8 cellular contexts compared by ENCODE assay signal in the genomic region with DNA sequence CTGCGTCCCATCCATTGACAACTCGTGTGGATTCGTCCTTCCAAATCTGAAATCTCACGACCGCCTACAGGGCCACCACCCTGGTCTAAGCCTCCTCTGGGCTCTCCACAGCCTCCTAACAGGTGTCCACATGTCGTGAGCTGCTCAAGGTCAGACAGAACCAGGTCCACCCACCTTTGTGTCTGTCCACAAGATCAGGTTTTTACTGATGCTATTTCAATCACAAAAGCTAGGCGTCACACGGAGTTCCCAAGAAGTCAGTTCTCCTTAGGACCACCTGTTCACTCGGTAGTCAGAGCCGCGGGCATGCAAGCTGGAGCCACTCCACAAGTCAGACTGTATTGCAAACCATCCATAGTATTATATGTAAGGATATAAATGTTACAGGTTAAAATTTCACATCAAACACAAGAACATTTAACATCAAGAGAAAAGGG. TPM values are rescaled to one million over a fixed set of nuclear protein-coding genes. Genes with fewer than 3 reads are reported as not detected.
DNase-seq lines count a peak whose midpoint lies in the region; ATAC-seq and TF ChIP-seq lines count a peak whose summit lies in the region.

No MANE protein-coding gene starts in this region.

- H3K27ac Mint-ChIP-seq in T-helper 2 cell treated with Interferon-gamma antibody and Interleukin-4, amounts not matched to agents 5 μg/mL and 100 μg/mL, for 36 hours: peak overlapping the region; percentile 86
- H3K27ac Mint-ChIP-seq in activated B cell treated with CpG ODN at 0.5 μM for 24 hours: peak overlapping the region; percentile 56
- H3K27ac Mint-ChIP-seq in stimulated activated memory B cell treated with anti-CD40 and anti-IgM and Interleukin-4, amounts not matched to agents 10 μg/mL and 1 μg/mL and 100 μg/mL, for 72 hours: peak overlapping the region; percentile 89

- H3K4me3 ChIP-seq in iPS-18c (ENCODE audit: insufficient read depth, low read depth, low read length): peak overlapping the region; percentile 71; the same call in 1 of the 2 replicates

- no peak for DNase-seq in T-helper 2 cell treated with Interferon-gamma antibody and Interleukin-4, amounts not matched to agents 5 μg/mL and 100 μg/mL, for 36 hours (ENCODE audit: low spot score)
- DNase-seq in T-helper 2 cell: no peak
- no peak for DNase-seq in activated B cell treated with CpG ODN at 0.5 μM for 24 hours
- no peak for DNase-seq in OCI-M1 (lab: John Stamatoyannopoulos, UW)
- no peak for DNase-seq in middle frontal gyrus (ENCODE audit: extremely low spot score, low spot score)

- peaks cover 13% of the 10 kb centered on the region for H3K27me3 Mint-ChIP-seq in T-helper 2 cell treated with Interferon-gamma antibody and Interleukin-4, amounts not matched to agents 5 μg/mL and 100 μg/mL, for 36 hours (ENCODE audit: low read depth)
- no peaks in the 10 kb centered on the region for H3K27me3 Mint-ChIP-seq in activated B cell treated with CpG ODN at 0.5 μM for 24 hours
- H3K27me3 Mint-ChIP-seq in stimulated activated memory B cell treated with anti-CD40 and anti-IgM and Interleukin-4, amounts not matched to agents 10 μg/mL and 1 μg/mL and 100 μg/mL, for 72 hours: peaks cover 24% of the 10 kb centered on the region

- intact Hi-C loops in activated B cell treated with CpG ODN at 0.5 μM for 24 hours (cut with micrococcal nuclease): loop anchor here (1.0 to 10.0 kb wide), 3 partner anchors 17 to 276 kb away; a partner anchor contains a TSS

- CTCF ChIA-PET in activated B cell treated with CpG ODN at 0.5 μM for 24 hours (lab: Charles Lee): interaction anchor here (0.6 to 2.5 kb wide), 16 partner anchors 8 to 329 kb away, joined by 3 to 8 read pairs (median 4); a partner anchor contains a TSS

- peaks cover 12% of the 10 kb centered on the region for H3K36me3 Mint-ChIP-seq in T-helper 2 cell treated with Interferon-gamma antibody and Interleukin-4, amounts not matched to agents 5 μg/mL and 100 μg/mL, for 36 hours (ENCODE audit: low read depth)
- peaks cover 4% of the 10 kb centered on the region for H3K36me3 Mint-ChIP-seq in activated B cell treated with CpG ODN at 0.5 μM for 24 hours (ENCODE audit: low read depth)
- peaks cover 18% of the 10 kb centered on the region for H3K36me3 Mint-ChIP-seq in stimulated activated memory B cell treated with anti-CD40 and anti-IgM and Interleukin-4, amounts not matched to agents 10 μg/mL and 1 μg/mL and 100 μg/mL, for 72 hours

- H3K4me1 Mint-ChIP-seq in T-helper 2 cell treated with Interferon-gamma antibody and Interleukin-4, amounts not matched to agents 5 μg/mL and 100 μg/mL, for 36 hours (ENCODE audit: low read depth): peaks cover 27% of the 10 kb centered on the region
- H3K4me1 Mint-ChIP-seq in activated B cell treated with CpG ODN at 0.5 μM for 24 hours: peaks cover 33% of the 10 kb centered on the region
- peaks cover 45% of the 10 kb centered on the region for H3K4me1 Mint-ChIP-seq in stimulated activated memory B cell treated with anti-CD40 and anti-IgM and Interleukin-4, amounts not matched to agents 10 μg/mL and 1 μg/mL and 100 μg/mL, for 72 hours

- TF ChIP-seq CTCF in activated B cell treated with CpG ODN at 0.5 μM for 24 hours (IDR thresholded peaks at IDR 0.05): no peak

- ATAC-seq in activated B cell treated with CpG ODN at 0.5 μM for 24 hours (ENCODE audit: low read depth): no peak
- no peak for ATAC-seq in stimulated activated memory B cell treated with anti-CD40 and anti-IgM and Interleukin-4, amounts not matched to agents 10 μg/mL and 1 μg/mL and 100 μg/mL, for 72 hours
- no peak for ATAC-seq in HG02623 (IDR thresholded peaks at IDR 0.05; ENCODE audit: unreplicated experiment)

- H3K9me3 Mint-ChIP-seq in T-helper 2 cell treated with Interferon-gamma antibody and Interleukin-4, amounts not matched to agents 5 μg/mL and 100 μg/mL, for 36 hours: no peaks in the 10 kb centered on the region
- H3K9me3 Mint-ChIP-seq in activated B cell treated with CpG ODN at 0.5 μM for 24 hours: no peaks in the 10 kb centered on the region
- no peaks in the 10 kb centered on the region for H3K9me3 Mint-ChIP-seq in stimulated activated memory B cell treated with anti-CD40 and anti-IgM and Interleukin-4, amounts not matched to agents 10 μg/mL and 1 μg/mL and 100 μg/mL, for 72 hours

- peak overlapping the region; percentile 88 for H3K4me3 Mint-ChIP-seq in T-helper 2 cell treated with Interferon-gamma antibody and Interleukin-4, amounts not matched to agents 5 μg/mL and 100 μg/mL, for 36 hours
- peak overlapping the region; percentile 86 for H3K4me3 Mint-ChIP-seq in activated B cell treated with CpG ODN at 0.5 μM for 24 hours
- peak overlapping the region; percentile 89 for H3K4me3 Mint-ChIP-seq in stimulated activated memory B cell treated with anti-CD40 and anti-IgM and Interleukin-4, amounts not matched to agents 10 μg/mL and 1 μg/mL and 100 μg/mL, for 72 hours

- no peaks in the 10 kb centered on the region for H3K9me3 ChIP-seq in iPS-18c (ENCODE audit: control insufficient read depth, insufficient read depth, low read length)

- POLR2A ChIA-PET in activated B cell treated with CpG ODN at 0.5 μM for 24 hours (lab: Charles Lee): interaction anchor here (0.9 to 2.0 kb wide), 10 partner anchors 8 to 484 kb away, joined by 3 to 17 read pairs (median 4); a partner anchor contains a TSS

RNA-seq across cellular contexts. Expression of a gene that starts 0.5 kb away (rescaled TPM):
- 56.7 and 57.5 TPM in 2 replicates for total RNA-seq in activated B cell treated with CpG ODN at 0.5 μM for 24 hours

RNA-seq across cellular contexts. Expression of a gene that starts 13.5 kb away (rescaled TPM):
- 0.02 and 0.13 TPM in 2 replicates for total RNA-seq in activated B cell treated with CpG ODN at 0.5 μM for 24 hours

RNA-seq across cellular contexts. Expression of a gene that starts 47.8 kb away (rescaled TPM):
- 69.2 and 70.8 TPM in 2 replicates for total RNA-seq in activated B cell treated with CpG ODN at 0.5 μM for 24 hours

RNA-seq across cellular contexts. Expression of a gene that starts 58.8 kb away (rescaled TPM):
- 35.9 and 37.8 TPM in 2 replicates for total RNA-seq in activated B cell treated with CpG ODN at 0.5 μM for 24 hours
